ENCODE assay signal across 2 cellular contexts in the genomic region with DNA sequence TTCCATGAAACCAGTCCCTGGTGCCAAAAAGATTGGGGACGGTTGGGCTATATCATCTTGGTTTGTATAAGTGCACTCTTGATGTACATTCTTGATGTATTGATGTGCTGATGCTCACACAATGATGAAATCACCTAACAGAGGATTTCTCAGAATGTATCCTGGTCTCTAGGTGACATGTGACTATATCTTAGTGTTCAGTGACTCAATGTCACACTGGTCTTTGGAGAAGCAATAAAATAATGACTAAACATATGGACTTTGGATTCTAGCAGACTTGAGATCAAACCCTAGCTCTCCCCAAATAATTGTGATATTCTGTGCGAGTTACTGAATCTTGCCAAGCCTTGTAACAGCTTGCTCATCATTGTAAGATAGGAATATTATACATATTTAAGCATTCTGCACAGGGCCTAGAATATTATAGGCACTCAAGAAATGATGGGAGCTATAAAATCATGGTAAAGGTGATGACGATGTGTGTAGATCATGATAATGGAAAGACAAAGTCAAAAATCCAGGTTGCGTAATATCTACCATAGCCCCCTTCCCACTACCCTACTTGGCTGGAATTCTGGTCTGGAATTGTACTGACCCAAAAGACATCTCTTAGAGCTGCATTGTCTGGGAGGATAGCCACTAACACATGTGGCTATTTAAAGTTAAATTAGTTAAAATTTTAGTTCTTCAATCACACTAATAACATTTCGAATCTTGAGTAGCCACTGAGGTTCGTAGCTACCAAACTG.
TF ChIP-seq lines count a peak whose summit lies in the region.

No MANE protein-coding gene starts in this region.

TF ChIP-seq in IMR-90, 13 proteins besides CTCF, POLR2A, EP300 and RAD21 (continued from another document):
- TF ChIP-seq CEBPB (IDR thresholded peaks at IDR 0.05; ENCODE audit: low read depth, low read length) = peak; percentile 88
- no peak for TF ChIP-seq BHLHE40 (IDR thresholded peaks at IDR 0.05; ENCODE audit: low read depth, low read length)
- no peak for TF ChIP-seq SMC3 (IDR thresholded peaks at IDR 0.05; ENCODE audit: low read depth, low read length)

TF ChIP-seq in K562, 482 proteins besides CTCF, POLR2A, EP300 and RAD21 (continued from another document):
- TF ChIP-seq CEBPG (CRISPR knock-in tag; IDR thresholded peaks at IDR 0.05) (no peak), CEBPG (tag; conservative IDR thresholded peaks at IDR 0.05 in 1 of 2, IDR thresholded peaks at IDR 0.05 in 1 of 2) (peak in 1 of 2 experiments; percentile 62; a peak in 2 of 4 replicates), CBX3 (IDR thresholded peaks at IDR 0.05; ENCODE audit: borderline replicate concordance in 1 of 2, low read length in 2 of 2) (no peak), HOXB6 (CRISPR knock-in tag; IDR thresholded peaks at IDR 0.05; ENCODE audit: borderline replicate concordance) (no peak), TAF9B (IDR thresholded peaks at IDR 0.05; ENCODE audit: partially characterized antibody) (no peak), OTX1 (CRISPR knock-in tag; IDR thresholded peaks at IDR 0.05) (no peak), KLF10 (CRISPR knock-in tag; IDR thresholded peaks at IDR 0.05) (no peak)
